8 cellular contexts compared by ENCODE assay signal in genomic region chrX:52261125-52261462, GRCh38.
DNase-seq lines count a peak whose midpoint lies in the region; ATAC-seq and TF ChIP-seq lines count a peak whose summit lies in the region.

No MANE protein-coding gene starts in this region.

- CTCF ChIA-PET in HCT116 (lab: Charles Lee), result interaction anchor here (1.4 kb wide), 1 partner anchor 620 kb away, joined by 6 read pairs; no protein-coding TSS in a partner anchor

- peaks cover 11% of the 10 kb centered on the region for H3K4me1 Mint-ChIP-seq in activated naive CD8-positive, alpha-beta T cell treated with anti-CD3 and anti-CD28 coated beads, Interleukin-2, amount 50 U/mL, for 24 hours

- peaks cover 2% of the 10 kb centered on the region for H3K4me1 ChIP-seq in ACC112 (ENCODE audit: control insufficient read depth, insufficient read depth, low read length, unreplicated experiment)
- H3K4me1 ChIP-seq in HCT116 (ENCODE audit: control insufficient read depth in 1 of 2, insufficient read depth in 2 of 2, low read length in 2 of 2), result peaks cover 3 to 13% of the 10 kb centered on the region in 2 experiments; a peak in 2 of 4 replicates
- H3K4me1 ChIP-seq in right lobe of liver, result peaks cover 0 to 5% (median 0%) of the 10 kb centered on the region in 4 donors

- ATAC-seq in HCT116 (peak; percentile 33), right lobe of liver (peak; percentile 2 to 7 (median 4)), HG03139 (IDR thresholded peaks at IDR 0.05; ENCODE audit: unreplicated experiment) (no peak)
- ATAC-seq in activated naive CD8-positive, alpha-beta T cell treated with anti-CD3 and anti-CD28 coated beads, Interleukin-2, amount 50 U/mL, for 24 hours, result no peak

- POLR2A ChIA-PET in HCT116 (lab: Charles Lee), result interaction anchor here (1.0 kb wide), 1 partner anchor 619 kb away, joined by 4 read pairs; no protein-coding TSS in a partner anchor

- H4K20me1 ChIP-seq in HCT116 (ENCODE audit: insufficient read depth), result no peaks in the 10 kb centered on the region

- H3K36me3 Mint-ChIP-seq in activated naive CD8-positive, alpha-beta T cell treated with anti-CD3 and anti-CD28 coated beads, Interleukin-2, amount 50 U/mL, for 24 hours (ENCODE audit: low read depth), result no peaks in the 10 kb centered on the region

- RAD21 ChIA-PET in HCT116 (lab: Charles Lee; ENCODE audit: low non-redundant PET in 1 of 2, low total read pairs in 2 of 2, uncharacterized antibody in 2 of 2, unreplicated experiment in 2 of 2), result interaction anchor here (0.7 to 1.0 kb wide), 2 partner anchors 620 to 1258 kb away, joined by 4 read pairs; no protein-coding TSS in a partner anchor

- H3K9me3 ChIP-seq in HCT116 (ENCODE audit: control insufficient read depth in 1 of 2, insufficient read depth in 1 of 2, low read depth in 1 of 2, low read length in 2 of 2) (no peaks in the 10 kb centered on the region), right lobe of liver (no peaks in the 10 kb centered on the region)

- H3K9me3 Mint-ChIP-seq in activated naive CD8-positive, alpha-beta T cell treated with anti-CD3 and anti-CD28 coated beads, Interleukin-2, amount 50 U/mL, for 24 hours, result no peaks in the 10 kb centered on the region

- H3K9me2 ChIP-seq in HCT116 (ENCODE audit: insufficient read depth), result no peaks in the 10 kb centered on the region

- peak overlapping the region; percentile 88 for H3K4me3 Mint-ChIP-seq in activated naive CD8-positive, alpha-beta T cell treated with anti-CD3 and anti-CD28 coated beads, Interleukin-2, amount 50 U/mL, for 24 hours

- no peaks in the 10 kb centered on the region; the same call in none of the 2 replicates for H3K27me3 ChIP-seq in ACC112 (ENCODE audit: insufficient read depth, low read length)
- no peaks in the 10 kb centered on the region for H3K27me3 ChIP-seq in HCT116 (ENCODE audit: insufficient read depth, low read length)
- no peaks in the 10 kb centered on the region for H3K27me3 ChIP-seq in right lobe of liver

- peak overlapping the region; percentile 97 for H3K27ac Mint-ChIP-seq in activated naive CD8-positive, alpha-beta T cell treated with anti-CD3 and anti-CD28 coated beads, Interleukin-2, amount 50 U/mL, for 24 hours

- intact Hi-C loops in HCT116 (cut with micrococcal nuclease) (loop anchor here (1.0 to 2.0 kb wide), 2 partner anchors 620 to 647 kb away; no protein-coding TSS in a partner anchor), right lobe of liver (cut with DNase I) (no loop called here)

- DNase-seq in HCT116 (ENCODE audit: low read depth, low spot score) (no peak), right lobe of liver (no peak), DMS153 (lab: John Stamatoyannopoulos, UW) (no peak), nucleus accumbens (lab: John Stamatoyannopoulos, UW) (no peak), inferior parietal cortex (ENCODE audit: extremely low spot score) (no peak)
- no peak for DNase-seq in activated naive CD8-positive, alpha-beta T cell treated with anti-CD3 and anti-CD28 coated beads, Interleukin-2, amount 50 U/mL, for 24 hours

- no peaks in the 10 kb centered on the region for H3K36me3 ChIP-seq in ACC112 (ENCODE audit: insufficient read depth, low read length)
- no peaks in the 10 kb centered on the region for H3K36me3 ChIP-seq in HCT116 (ENCODE audit: control insufficient read depth in 1 of 2, insufficient read depth in 2 of 2, low read length in 2 of 2)
- no peaks in the 10 kb centered on the region for H3K36me3 ChIP-seq in right lobe of liver

- BruUV-seq in HCT116 (replicated peaks; lab: Mats Ljungman, UMichigan), result no TSS peak

- TF ChIP-seq CTCF in HCT116 (IDR thresholded peaks at IDR 0.05 in 2 of 3, conservative IDR thresholded peaks at IDR 0.05 in 1 of 3; ENCODE audit: borderline replicate concordance in 1 of 3, insufficient read depth in 1 of 3, low read depth in 2 of 3, low read length in 2 of 3) (no peak), right lobe of liver (IDR thresholded peaks at IDR 0.05) (no peak)

- no peak for TF ChIP-seq POLR2A in HCT116 (IDR thresholded peaks at IDR 0.05; ENCODE audit: borderline replicate concordance, extremely low read depth, insufficient read depth, insufficient read length)
- TF ChIP-seq POLR2A in right lobe of liver (IDR thresholded peaks at IDR 0.05), result no peak

- H3K27ac ChIP-seq in ACC112 (ENCODE audit: low read depth, low read length), result no peak overlapping the region
- peak overlapping the region; percentile 61; the same call in 1 of the 2 replicates for H3K27ac ChIP-seq in HCT116 (ENCODE audit: low read depth, low read length)
- peak overlapping the region in 2 of 3 donors; percentile 65 to 77 for H3K27ac ChIP-seq in right lobe of liver

- H3K4me2 ChIP-seq in HCT116 (ENCODE audit: low read length), result peak overlapping the region; percentile 71

- peak overlapping the region; percentile 85 for H3K4me3 ChIP-seq in ACC112 (ENCODE audit: low read depth, low read length)
- H3K4me3 ChIP-seq in HCT116 (replicated peaks in 1 of 2; ENCODE audit: low read depth in 1 of 2, low read length in 2 of 2), result peak overlapping the region; percentile 39 to 48; a peak in 1 of 4 replicates
- peak overlapping the region; percentile 55 to 69 (median 65) for H3K4me3 ChIP-seq in right lobe of liver

- H3K27me3 Mint-ChIP-seq in activated naive CD8-positive, alpha-beta T cell treated with anti-CD3 and anti-CD28 coated beads, Interleukin-2, amount 50 U/mL, for 24 hours, result peaks cover 7% of the 10 kb centered on the region

- H2AFZ ChIP-seq in ACC112 (ENCODE audit: low read length, unreplicated experiment) (peak overlapping the region; percentile 50), HCT116 (ENCODE audit: low read depth, low read length, poor library complexity, severe bottlenecking) (peak overlapping the region; percentile 54)

- no peaks in the 10 kb centered on the region for H3K79me2 ChIP-seq in ACC112 (ENCODE audit: control insufficient read depth, insufficient read depth, low read length, unreplicated experiment)
- H3K79me2 ChIP-seq in HCT116 (ENCODE audit: insufficient read depth, low read length), result no peaks in the 10 kb centered on the region

- WGBS in right lobe of liver (ENCODE audit: insufficient coverage, low coverage, low lambda C conversion rate, missing lambda C conversion rate), result 0% methylated on average over 2 of the region's 2 CpGs

- TF ChIP-seq RAD21 in HCT116 (IDR thresholded peaks at IDR 0.05; ENCODE audit: low read depth), result no peak

- H3K9ac ChIP-seq in HCT116 (ENCODE audit: low read length), result no peak overlapping the region

TF ChIP-seq in HCT116, 20 proteins besides CTCF, POLR2A, EP300 and RAD21:
- TF ChIP-seq ATF3 (IDR thresholded peaks at IDR 0.05) (no peak), EZH2 (IDR thresholded peaks at IDR 0.05) (no peak), YY1 (IDR thresholded peaks at IDR 0.05; ENCODE audit: extremely low read depth, insufficient replicate concordance, low read depth, low read length) (no peak), ZNF274 (IDR thresholded peaks at IDR 0.05; ENCODE audit: low read depth, low read length) (no peak), ZBTB33 (IDR thresholded peaks at IDR 0.05; ENCODE audit: extremely low read depth, insufficient replicate concordance, low read length) (no peak), FOSL1 (IDR thresholded peaks at IDR 0.05; ENCODE audit: low read depth) (no peak), REST (IDR thresholded peaks at IDR 0.05; ENCODE audit: low read depth) (no peak), EGR1 (IDR thresholded peaks at IDR 0.05; ENCODE audit: low read depth) (no peak), SIN3A (IDR thresholded peaks at IDR 0.05; ENCODE audit: low read depth) (no peak), SP1 (IDR thresholded peaks at IDR 0.05; ENCODE audit: low read depth) (no peak), CEBPB (IDR thresholded peaks at IDR 0.05; ENCODE audit: low read depth) (no peak), EZH2phosphoT487 (IDR thresholded peaks at IDR 0.05; ENCODE audit: borderline replicate concordance) (no peak)
TF ChIP-seq in HCT116: peak in this region for 0.

Comparison
In these comparisons a context has a peak if more than half of its experiments do, and no peak if none do; other contexts are left out.
1. ATAC-seq: peak in HCT116 (single experiment) and right lobe of liver (4 of 4); none in activated naive CD8-positive, alpha-beta T cell treated with anti-CD3 and anti-CD28 coated beads, Interleukin-2, amount 50 U/mL, for 24 hours (single experiment) and HG03139 (single experiment).
2. Peak in every context shown above with its lines, with median percentiles within 50 percentile points of each other: H3K4me3 ChIP-seq.